12 cellular contexts compared by ENCODE assay signal in genomic region chr14:95713596-95714371, GRCh38. TPM values are rescaled to one million over a fixed set of nuclear protein-coding genes. Genes with fewer than 3 reads are reported as not detected.
A peak's percentile ranks its signal among the peaks of the same experiment; 100 is the strongest.
DNase-seq lines count a peak whose midpoint lies in the region; ATAC-seq, FAIRE-seq and TF ChIP-seq lines count a peak whose summit lies in the region.
"Had no signal": no experiment of that assay in that cellular context is flagged by ENCODE, and none has a peak within 500 bp of the region (broad histone marks: within the 10 kb centered on the region; RNA-seq: fewer than 3 reads in every experiment).

TSS of gene TCL1A (minus strand) at chr14:95714125. CDS start at chr14:95714066, 59 bp downstream.

- no peaks in the 10 kb centered on the region for H3K79me1 ChIP-seq in mesendoderm (ENCODE audit: low read length)

- no peaks in the 10 kb centered on the region for H3K79me2 ChIP-seq in mesendoderm (ENCODE audit: control insufficient read depth, insufficient read depth, low read length)

- H3K9ac ChIP-seq in mesendoderm (ENCODE audit: low read length): no peak within 1 kb of the TSS

- no peak within 1 kb of the TSS for H2AK5ac ChIP-seq in mesendoderm (ENCODE audit: low read length)

- H3K27me3 ChIP-seq in mesendoderm (ENCODE audit: insufficient read depth, low read length, poor library complexity): no peaks in the 10 kb centered on the region
- peaks cover 75% of the 10 kb centered on the region for H3K27me3 ChIP-seq in left ventricle myocardium inferior (ENCODE audit: low read depth)

- H3K4me3 ChIP-seq in mesendoderm (ENCODE audit: low read length) (no peak within 1 kb of the TSS), left ventricle myocardium inferior (no peak within 1 kb of the TSS)
- H3K4me3 ChIP-seq: dorsolateral prefrontal cortex, SK-N-MC had no signal

- H3K56ac ChIP-seq in mesendoderm (ENCODE audit: low read length): peak within 1 kb of the TSS; percentile 27

- peak; percentile 21 for DNase-seq in mesendoderm
- no peak for DNase-seq in left ventricle myocardium inferior
- no peak for DNase-seq in sciatic nerve (ENCODE audit: low spot score)
- no peak for DNase-seq in frontal cortex (ENCODE audit: low spot score in 2 of 2)
- no peak for DNase-seq in GF-D8 (lab: John Stamatoyannopoulos, UW)
- DNase-seq: activated T-cell treated with anti-CD3 and anti-CD28 coated beads, Interleukin-2, amount 50 U/mL, for 72 hours; dorsolateral prefrontal cortex; NCI-H2029 had no signal

- no peak within 1 kb of the TSS for H3K23ac ChIP-seq in mesendoderm (ENCODE audit: low read length)

- H4K8ac ChIP-seq in mesendoderm (ENCODE audit: low read depth, low read length): no peak within 1 kb of the TSS

- H3K4me1 ChIP-seq in mesendoderm (ENCODE audit: control insufficient read depth, low read depth, low read length) (no peaks in the 10 kb centered on the region), left ventricle myocardium inferior (no peaks in the 10 kb centered on the region)

- no peak within 1 kb of the TSS for H3K18ac ChIP-seq in mesendoderm (ENCODE audit: low read length)

- intact Hi-C loops in left ventricle myocardium inferior (cut with micrococcal nuclease): no loop called here
- intact Hi-C loops in sciatic nerve (cut with DNase I): no loop called here

- H3K36me3 ChIP-seq in mesendoderm (ENCODE audit: control insufficient read depth, insufficient read depth, low read length): no peaks in the 10 kb centered on the region
- no peaks in the 10 kb centered on the region for H3K36me3 ChIP-seq in left ventricle myocardium inferior

- H3K4me2 ChIP-seq in mesendoderm (ENCODE audit: low read length): no peak within 1 kb of the TSS

- no peak within 1 kb of the TSS for H3K27ac ChIP-seq in mesendoderm (ENCODE audit: low read depth, low read length)
- no peak within 1 kb of the TSS for H3K27ac ChIP-seq in left ventricle myocardium inferior (replicated peaks)
- H3K27ac ChIP-seq: dorsolateral prefrontal cortex, SK-N-MC had no signal

- no CpG with 5 or more reads among the region's 47 CpGs for WGBS in mesendoderm (ENCODE audit: extremely low coverage, insufficient coverage, low lambda C conversion rate)

- ATAC-seq in GM18867 (IDR thresholded peaks at IDR 0.05; ENCODE audit: unreplicated experiment) (peak; percentile 81), GM21619 (IDR thresholded peaks at IDR 0.05; ENCODE audit: unreplicated experiment) (peak; percentile 80), HG03280 (IDR thresholded peaks at IDR 0.05; ENCODE audit: unreplicated experiment) (peak; percentile 77), sciatic nerve (no peak)
- ATAC-seq: activated T-cell treated with anti-CD3 and anti-CD28 coated beads, Interleukin-2, amount 50 U/mL, for 72 hours had no signal

- no peak within 1 kb of the TSS for H2BK120ac ChIP-seq in mesendoderm (ENCODE audit: low read depth, low read length)

- no peaks in the 10 kb centered on the region for H3K9me3 ChIP-seq in left ventricle myocardium inferior (replicated peaks)

- H2BK5ac ChIP-seq in mesendoderm (ENCODE audit: low read length): no peak within 1 kb of the TSS

- H4K5ac ChIP-seq in mesendoderm (ENCODE audit: low read length): no peak within 1 kb of the TSS

- H3K4ac ChIP-seq in mesendoderm (ENCODE audit: low read depth, low read length): no peak within 1 kb of the TSS

- no peak for FAIRE-seq in frontal cortex (lab: Jason Lieb, UNC)

- H2BK15ac ChIP-seq in mesendoderm (replicated peaks; ENCODE audit: low read depth): no peak within 1 kb of the TSS

- no peak for TF ChIP-seq CTCF in left ventricle myocardium inferior (IDR thresholded peaks at IDR 0.05; ENCODE audit: borderline replicate concordance)

RNA-seq across cellular contexts. Expression of gene TCL1A, which starts in this region (rescaled TPM):
- 0.90 TPM for polyA plus RNA-seq in mesendoderm (2013, experiment 1 of 2)
- 0.81 TPM for polyA plus RNA-seq in mesendoderm (2013, experiment 2 of 2)
- total RNA-seq in left ventricle myocardium inferior (not detected), sciatic nerve (0.67 TPM), frontal cortex (not detected)
